23 cellular contexts compared by ENCODE assay signal in genomic region chr3:82276992-82277391, GRCh38.
"Had no signal": no experiment of that assay in that cellular context is flagged by ENCODE, and none has a peak within 500 bp of the region (broad histone marks: within the 10 kb centered on the region; RNA-seq: fewer than 3 reads in every experiment).

No MANE protein-coding gene starts in this region.

- H3K36me3 ChIP-seq: colonic mucosa, esophagus muscularis mucosa, esophagus squamous epithelium, gastrocnemius medialis, gastroesophageal sphincter, heart left ventricle, heart right ventricle had no signal

- H3K9me3 ChIP-seq: colonic mucosa, esophagus muscularis mucosa, esophagus squamous epithelium, gastrocnemius medialis, gastroesophageal sphincter had no signal

- H3K27ac ChIP-seq: colonic mucosa, coronary artery, dorsolateral prefrontal cortex, epithelial cell of prostate, esophagus muscularis mucosa, esophagus squamous epithelium, foreskin keratinocyte, gastrocnemius medialis, gastroesophageal sphincter, heart left ventricle, heart right ventricle had no signal

- DNase-seq: colonic mucosa; cortex of kidney; dermis blood vessel endothelial cell; dorsolateral prefrontal cortex; effector CD4-positive, alpha-beta T cell; effector CD8-positive, alpha-beta T cell; effector memory CD4-positive, alpha-beta T cell; effector memory CD8-positive, alpha-beta T cell; endodermal cell; erythroblast; esophagus squamous epithelium; foreskin fibroblast; foreskin keratinocyte; foreskin melanocyte; gastrocnemius medialis; glutamatergic neuron; head of caudate nucleus; heart left ventricle; heart right ventricle had no signal

- H3K4me3 ChIP-seq: colonic mucosa, coronary artery, dorsolateral prefrontal cortex, esophagus muscularis mucosa, esophagus squamous epithelium, gastrocnemius medialis, gastroesophageal sphincter, heart left ventricle, heart right ventricle had no signal

- H3K27me3 ChIP-seq: colonic mucosa, dorsolateral prefrontal cortex, esophagus muscularis mucosa, esophagus squamous epithelium, foreskin keratinocyte, gastrocnemius medialis, heart left ventricle, heart right ventricle had no signal
